In the genomic region with DNA sequence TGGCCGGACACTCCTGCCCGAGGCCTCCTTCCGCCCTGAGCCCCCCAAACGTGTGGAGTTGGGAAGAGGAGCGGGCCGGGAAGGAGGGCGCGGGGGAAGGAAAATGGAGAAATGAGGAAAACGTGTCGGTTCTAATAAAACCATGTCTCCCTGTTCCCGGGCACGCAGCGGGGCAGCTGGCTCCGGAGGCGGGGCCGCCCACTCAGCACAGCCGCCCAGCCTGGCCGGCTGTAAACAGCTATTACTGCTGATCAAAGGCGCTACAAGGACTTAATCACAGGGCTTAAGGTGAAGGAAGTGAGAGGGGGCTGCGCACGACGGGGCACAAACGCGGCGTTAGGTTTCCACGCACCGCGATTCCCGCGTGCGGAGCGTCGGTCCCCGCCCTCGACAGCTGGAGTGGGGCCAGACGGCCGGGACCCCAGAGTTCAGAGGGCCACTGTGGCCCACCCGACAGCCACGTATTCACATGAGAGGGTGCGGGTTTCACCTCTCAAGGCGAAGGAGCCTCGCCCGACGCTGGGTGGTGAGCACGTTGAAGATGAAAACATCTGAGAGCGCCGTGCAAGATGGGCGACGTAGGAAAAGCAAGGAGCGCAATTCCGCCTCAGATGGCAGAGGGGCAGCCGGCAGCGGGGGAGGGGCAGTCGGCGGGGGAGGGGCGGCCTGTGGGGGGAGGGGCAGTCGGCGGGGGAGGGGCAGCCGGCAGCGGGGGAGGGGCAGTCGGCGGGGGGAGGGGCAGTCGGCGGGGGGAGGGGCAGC, we compare ENCODE assay signal across 9 cellular contexts.
DNase-seq lines count a peak whose midpoint lies in the region; ATAC-seq, FAIRE-seq and TF ChIP-seq lines count a peak whose summit lies in the region.
"Had no signal": no experiment of that assay in that cellular context is flagged by ENCODE, and none has a peak within 500 bp of the region (broad histone marks: within the 10 kb centered on the region; RNA-seq: fewer than 3 reads in every experiment).

No MANE protein-coding gene starts in this region.

- in situ Hi-C loops in ACHN (cut with HindIII; ENCODE audit: low pct_ligation_motif_present, low pct_unique_long_range_greater_than_20kb, low sequenced_read_pairs): no loop called here

- POLR2A ChIA-PET in A549 (lab: Yijun Ruan, JAX): interaction anchor here (0.9 kb wide), 1 partner anchor 58 kb away, joined by 3 read pairs; no protein-coding TSS in a partner anchor
- POLR2A ChIA-PET in RWPE1 (lab: Yijun Ruan, JAX; ENCODE audit: low non-redundant PET): no interaction called here

- H3K27me3 ChIP-seq in right lobe of liver: no peaks in the 10 kb centered on the region

- TF ChIP-seq POLR2A in A549 (IDR thresholded peaks at IDR 0.05; ENCODE audit: low read length) (no peak), right lobe of liver (IDR thresholded peaks at IDR 0.05) (no peak)

- 46% methylated on average over 19 of the region's 64 CpGs for WGBS in A549 (ENCODE audit: missing lambda C conversion rate)
- 78% methylated on average over 38 of the region's 64 CpGs for WGBS in right lobe of liver (ENCODE audit: insufficient coverage, low coverage, low lambda C conversion rate, missing lambda C conversion rate)

- FAIRE-seq in A549 (lab: Jason Lieb, UNC): no peak

- ATAC-seq in A549 (peak in 1 of 2 experiments; percentile 60; a peak in 3 of 6 replicates), right lobe of liver (peak in 1 of 4 donors; percentile 13)

- H3K4me1 ChIP-seq in A549 (no peaks in the 10 kb centered on the region), right lobe of liver (peaks cover 0 to 24% (median 10%) of the 10 kb centered on the region in 4 donors)

- intact Hi-C loops in right lobe of liver (cut with DNase I): loop anchor here in 1 of 2 donors (10.0 kb wide), 1 partner anchor 108 kb away; no protein-coding TSS in a partner anchor

- H3K36me3 ChIP-seq in right lobe of liver: no peaks in the 10 kb centered on the region
- H3K36me3 ChIP-seq: esophagus squamous epithelium had no signal

- no peak for TF ChIP-seq RAD21 in A549 (conservative IDR thresholded peaks at IDR 0.05 in 1 of 2, IDR thresholded peaks at IDR 0.05 in 1 of 2)

- peak overlapping the region; percentile 90 for H3K4me2 ChIP-seq in A549

- peak; percentile 14 to 19 for DNase-seq in A549 (ENCODE audit: low read depth in 1 of 2, low spot score in 1 of 2)
- peak; percentile 6 for DNase-seq in ELR (ENCODE audit: low read depth)
- peak; percentile 31 for DNase-seq in RWPE1 (ENCODE audit: low spot score)
- peak in 2 of 3 donors; percentile 48 to 53 for DNase-seq in right lobe of liver
- DNase-seq in ACHN: no peak
- no peak for DNase-seq in T1000 (lab: John Stamatoyannopoulos, UW)
- no peak for DNase-seq in GM19238 (ENCODE audit: insufficient read length, low spot score)
- no peak for DNase-seq in superior temporal gyrus (ENCODE audit: extremely low spot score)
- DNase-seq: esophagus squamous epithelium had no signal

- CTCF ChIA-PET in A549 (lab: Yijun Ruan, JAX) (no interaction called here), RWPE1 (lab: Yijun Ruan, JAX) (interaction anchor here (0.6 kb wide), 1 partner anchor 48 kb away, joined by 4 read pairs; no protein-coding TSS in a partner anchor)

- H3K4me3 ChIP-seq in A549 (peak overlapping the region; percentile 41), right lobe of liver (no peak overlapping the region)
- H3K4me3 ChIP-seq: esophagus squamous epithelium had no signal

- H3K27ac ChIP-seq in A549 (peak overlapping the region; percentile 54 to 74; a peak in 5 of 6 replicates), RWPE1 (peak overlapping the region; percentile 99), right lobe of liver (no peak overlapping the region)

- TF ChIP-seq EP300 in A549 (IDR thresholded peaks at IDR 0.05): no peak

- TF ChIP-seq CTCF in A549 (IDR thresholded peaks at IDR 0.05): no peak
- TF ChIP-seq CTCF in RWPE1 (conservative IDR thresholded peaks at IDR 0.05; ENCODE audit: low read depth): no peak
- TF ChIP-seq CTCF in right lobe of liver (IDR thresholded peaks at IDR 0.05): no peak

- H3K9me3 ChIP-seq in A549 (no peaks in the 10 kb centered on the region), right lobe of liver (no peaks in the 10 kb centered on the region)
- H3K9me3 ChIP-seq: esophagus squamous epithelium had no signal

TF ChIP-seq in A549, 52 proteins besides CTCF, POLR2A, EP300 and RAD21:
- TF ChIP-seq, protein P1, sequence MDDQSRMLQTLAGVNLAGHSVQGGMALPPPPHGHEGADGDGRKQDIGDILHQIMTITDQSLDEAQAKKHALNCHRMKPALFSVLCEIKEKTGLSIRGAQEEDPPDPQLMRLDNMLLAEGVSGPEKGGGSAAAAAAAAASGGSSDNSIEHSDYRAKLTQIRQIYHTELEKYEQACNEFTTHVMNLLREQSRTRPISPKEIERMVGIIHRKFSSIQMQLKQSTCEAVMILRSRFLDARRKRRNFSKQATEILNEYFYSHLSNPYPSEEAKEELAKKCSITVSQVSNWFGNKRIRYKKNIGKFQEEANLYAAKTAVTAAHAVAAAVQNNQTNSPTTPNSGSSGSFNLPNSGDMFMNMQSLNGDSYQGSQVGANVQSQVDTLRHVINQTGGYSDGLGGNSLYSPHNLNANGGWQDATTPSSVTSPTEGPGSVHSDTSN (IDR thresholded peaks at IDR 0.05): no peak
- TF ChIP-seq SMC3 (IDR thresholded peaks at IDR 0.05): no peak
- TF ChIP-seq EHMT2 (IDR thresholded peaks at IDR 0.05; ENCODE audit: low read depth): no peak
- no peak for TF ChIP-seq TP53 (CRISPR knock-in tag; IDR thresholded peaks at IDR 0.05)
- TF ChIP-seq BHLHE40 (IDR thresholded peaks at IDR 0.05; ENCODE audit: low read depth, low read length): no peak
- no peak for TF ChIP-seq POLR2AphosphoS2 (conservative IDR thresholded peaks at IDR 0.05; ENCODE audit: low read length)
- TF ChIP-seq, protein P2, sequence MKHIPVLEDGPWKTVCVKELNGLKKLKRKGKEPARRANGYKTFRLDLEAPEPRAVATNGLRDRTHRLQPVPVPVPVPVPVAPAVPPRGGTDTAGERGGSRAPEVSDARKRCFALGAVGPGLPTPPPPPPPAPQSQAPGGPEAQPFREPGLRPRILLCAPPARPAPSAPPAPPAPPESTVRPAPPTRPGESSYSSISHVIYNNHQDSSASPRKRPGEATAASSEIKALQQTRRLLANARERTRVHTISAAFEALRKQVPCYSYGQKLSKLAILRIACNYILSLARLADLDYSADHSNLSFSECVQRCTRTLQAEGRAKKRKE (CRISPR knock-in tag; IDR thresholded peaks at IDR 0.05; ENCODE audit: low read depth): no peak
- TF ChIP-seq JUN (IDR thresholded peaks at IDR 0.05): no peak
- TF ChIP-seq ZC3H11A (IDR thresholded peaks at IDR 0.05): no peak
- TF ChIP-seq, protein P3, sequence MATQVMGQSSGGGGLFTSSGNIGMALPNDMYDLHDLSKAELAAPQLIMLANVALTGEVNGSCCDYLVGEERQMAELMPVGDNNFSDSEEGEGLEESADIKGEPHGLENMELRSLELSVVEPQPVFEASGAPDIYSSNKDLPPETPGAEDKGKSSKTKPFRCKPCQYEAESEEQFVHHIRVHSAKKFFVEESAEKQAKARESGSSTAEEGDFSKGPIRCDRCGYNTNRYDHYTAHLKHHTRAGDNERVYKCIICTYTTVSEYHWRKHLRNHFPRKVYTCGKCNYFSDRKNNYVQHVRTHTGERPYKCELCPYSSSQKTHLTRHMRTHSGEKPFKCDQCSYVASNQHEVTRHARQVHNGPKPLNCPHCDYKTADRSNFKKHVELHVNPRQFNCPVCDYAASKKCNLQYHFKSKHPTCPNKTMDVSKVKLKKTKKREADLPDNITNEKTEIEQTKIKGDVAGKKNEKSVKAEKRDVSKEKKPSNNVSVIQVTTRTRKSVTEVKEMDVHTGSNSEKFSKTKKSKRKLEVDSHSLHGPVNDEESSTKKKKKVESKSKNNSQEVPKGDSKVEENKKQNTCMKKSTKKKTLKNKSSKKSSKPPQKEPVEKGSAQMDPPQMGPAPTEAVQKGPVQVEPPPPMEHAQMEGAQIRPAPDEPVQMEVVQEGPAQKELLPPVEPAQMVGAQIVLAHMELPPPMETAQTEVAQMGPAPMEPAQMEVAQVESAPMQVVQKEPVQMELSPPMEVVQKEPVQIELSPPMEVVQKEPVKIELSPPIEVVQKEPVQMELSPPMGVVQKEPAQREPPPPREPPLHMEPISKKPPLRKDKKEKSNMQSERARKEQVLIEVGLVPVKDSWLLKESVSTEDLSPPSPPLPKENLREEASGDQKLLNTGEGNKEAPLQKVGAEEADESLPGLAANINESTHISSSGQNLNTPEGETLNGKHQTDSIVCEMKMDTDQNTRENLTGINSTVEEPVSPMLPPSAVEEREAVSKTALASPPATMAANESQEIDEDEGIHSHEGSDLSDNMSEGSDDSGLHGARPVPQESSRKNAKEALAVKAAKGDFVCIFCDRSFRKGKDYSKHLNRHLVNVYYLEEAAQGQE (IDR thresholded peaks at IDR 0.05): no peak
- TF ChIP-seq GATA3 (IDR thresholded peaks at IDR 0.05; ENCODE audit: borderline replicate concordance): no peak
- TF ChIP-seq FOXS1 (CRISPR knock-in tag; IDR thresholded peaks at IDR 0.05): no peak

Comparison
In these comparisons a context has a peak if more than half of its experiments do, and no peak if none do; other contexts are left out.
1. DNase-seq: peak in A549 (2 of 2), ELR (single experiment), RWPE1 (single experiment) and right lobe of liver (2 of 3); none in ACHN (single experiment), T1000 (single experiment), GM19238 (single experiment) and superior temporal gyrus (single experiment).
2. H3K27ac ChIP-seq: peak in A549 (2 of 2) and RWPE1 (single experiment); none in right lobe of liver (0 of 3).